In genomic region chrX:101206471-101206870, GRCh38 we compare ENCODE assay signal across 9 cellular contexts. TPM values are rescaled to one million over a fixed set of nuclear protein-coding genes. Genes with fewer than 3 reads are reported as not detected.
DNase-seq lines count a peak whose midpoint lies in the region; ATAC-seq, FAIRE-seq and TF ChIP-seq lines count a peak whose summit lies in the region.
"Had no signal": no experiment of that assay in that cellular context is flagged by ENCODE, and none has a peak within 500 bp of the region (broad histone marks: within the 10 kb centered on the region; RNA-seq: fewer than 3 reads in every experiment).

No MANE protein-coding gene starts in this region.

- no peak overlapping the region for H3K27ac Mint-ChIP-seq in neural crest cell (ENCODE audit: unreplicated experiment)
- H3K27ac Mint-ChIP-seq: stimulated activated naive CD8-positive, alpha-beta T cell treated with anti-CD3 and anti-CD28 coated beads, Interleukin-15, Interleukin-2, amounts not matched to agents 100 ng/mL and 50 ng/mL, for 24 hours had no signal

- FAIRE-seq in K562 (lab: Jason Lieb, UNC), result no peak

- CTCF ChIA-PET in AG04449 (lab: Yijun Ruan, JAX) (interaction anchor here (1.0 to 2.8 kb wide), 4 partner anchors 9 to 320 kb away, joined by 3 to 8 read pairs (median 4); no protein-coding TSS in a partner anchor), K562 (lab: Yijun Ruan, JAX; ENCODE audit: low intra/inter-chr PET ratio) (interaction anchor here (1.2 to 1.5 kb wide), 2 partner anchors 311 to 437 kb away, joined by 4 to 7 read pairs; no protein-coding TSS in a partner anchor)

- ATAC-seq in HG02571 (IDR thresholded peaks at IDR 0.05; ENCODE audit: unreplicated experiment), result peak; percentile 60
- peak; percentile 94 for ATAC-seq in K562
- no peak for ATAC-seq in HG02840 (IDR thresholded peaks at IDR 0.05; ENCODE audit: low FRiP score, unreplicated experiment)

- TF ChIP-seq POLR2A in K562 (conservative IDR thresholded peaks at IDR 0.05), result no peak

- no peaks in the 10 kb centered on the region for H3K4me1 ChIP-seq in K562 (replicated peaks in 1 of 2; ENCODE audit: control insufficient read depth in 2 of 2, insufficient read depth in 2 of 2, low read length in 2 of 2)

- DNase-seq in AG04449 (ENCODE audit: low read depth, low spot score) (no peak), GM10266 (ENCODE audit: extremely low spot score) (peak; percentile 12), NCI-H146 treated with DMSO at 0.1 percent for 48 hours (lab: John Stamatoyannopoulos, UW; ENCODE audit: unreplicated experiment) (peak; percentile 13), K562 (ENCODE audit: extremely low read depth in 1 of 4, low spot score in 3 of 4) (peak; percentile 19 to 51 (median 32)), neural crest cell (ENCODE audit: low read depth, low spot score) (no peak), mucosa of gallbladder (ENCODE audit: low spot score) (no peak)

- TF ChIP-seq CTCF in AG04449 (IDR thresholded peaks at IDR 0.05; ENCODE audit: insufficient read depth, low read length, missing control alignments) (peak; percentile 41), GM10266 (IDR thresholded peaks at IDR 0.05; ENCODE audit: control insufficient read depth, insufficient read depth, low read depth, missing control alignments) (peak; percentile 41), K562 (IDR thresholded peaks at IDR 0.05 in 2 of 3, conservative IDR thresholded peaks at IDR 0.05 in 1 of 3; ENCODE audit: insufficient read depth in 2 of 3, low read depth in 1 of 3, low read length in 3 of 3) (peak; percentile 48 to 79 (median 64); a peak in 5 of 6 replicates), neural crest cell (conservative IDR thresholded peaks at IDR 0.05) (peak; percentile 60)

- no peaks in the 10 kb centered on the region for H3K9me3 ChIP-seq in K562 (replicated peaks; ENCODE audit: control insufficient read depth, insufficient read depth, low read depth, low read length)

- no peaks in the 10 kb centered on the region for H3K79me2 ChIP-seq in K562 (ENCODE audit: control insufficient read depth, insufficient read depth, low read length)

- no peaks in the 10 kb centered on the region for H3K36me3 ChIP-seq in K562 (ENCODE audit: control insufficient read depth, insufficient read depth, low read length)

- peaks cover 13% of the 10 kb centered on the region for H3K4me1 Mint-ChIP-seq in neural crest cell

- H3K27ac ChIP-seq in K562 (ENCODE audit: extremely low read depth, low read depth, low read length), result no peak overlapping the region

- no peak overlapping the region for H3K9ac ChIP-seq in K562 (ENCODE audit: insufficient read depth in 1 of 2, low read depth in 2 of 2, low read length in 2 of 2)

- H3K36me3 Mint-ChIP-seq in neural crest cell (ENCODE audit: low read depth), result no peaks in the 10 kb centered on the region

- no peak overlapping the region for H3K4me3 ChIP-seq in AG04449 (ENCODE audit: low read depth, low read length)
- no peak overlapping the region for H3K4me3 ChIP-seq in K562

- H3K27me3 Mint-ChIP-seq in neural crest cell (ENCODE audit: low read depth), result no peaks in the 10 kb centered on the region
- H3K27me3 Mint-ChIP-seq: stimulated activated naive CD8-positive, alpha-beta T cell treated with anti-CD3 and anti-CD28 coated beads, Interleukin-15, Interleukin-2, amounts not matched to agents 100 ng/mL and 50 ng/mL, for 24 hours had no signal

- H2AFZ ChIP-seq in K562 (ENCODE audit: low read depth, low read length), result no peak overlapping the region

- TF ChIP-seq EP300 in K562 (IDR thresholded peaks at IDR 0.05; ENCODE audit: low read length), result no peak

- no peak overlapping the region for H3K4me3 Mint-ChIP-seq in neural crest cell
- H3K4me3 Mint-ChIP-seq: stimulated activated naive CD8-positive, alpha-beta T cell treated with anti-CD3 and anti-CD28 coated beads, Interleukin-15, Interleukin-2, amounts not matched to agents 100 ng/mL and 50 ng/mL, for 24 hours had no signal

- H3K27me3 ChIP-seq in K562 (ENCODE audit: control insufficient read depth in 2 of 2, insufficient read depth in 2 of 2, low read length in 2 of 2), result no peaks in the 10 kb centered on the region

- H4K20me1 ChIP-seq in K562 (replicated peaks; ENCODE audit: control insufficient read depth, insufficient read depth, low read length), result no peaks in the 10 kb centered on the region; the same call in 1 of the 2 replicates

- intact Hi-C loops in K562 (cut with micrococcal nuclease), result loop anchor here (1.0 kb wide), 2 partner anchors 311 to 521 kb away; no protein-coding TSS in a partner anchor

- no peaks in the 10 kb centered on the region for H3K9me3 Mint-ChIP-seq in neural crest cell
- H3K9me3 Mint-ChIP-seq: stimulated activated naive CD8-positive, alpha-beta T cell treated with anti-CD3 and anti-CD28 coated beads, Interleukin-15, Interleukin-2, amounts not matched to agents 100 ng/mL and 50 ng/mL, for 24 hours had no signal

- no peak overlapping the region for H3K4me2 ChIP-seq in K562 (ENCODE audit: insufficient read depth, low read length)

- WGBS in K562 (ENCODE audit: insufficient coverage, low coverage, missing lambda C conversion rate), result 0% methylated on average over 3 of the region's 3 CpGs

- H3K9me1 ChIP-seq in K562 (ENCODE audit: control insufficient read depth, insufficient read depth, low read length), result no peaks in the 10 kb centered on the region

- POLR2A ChIA-PET in AG04449 (lab: Yijun Ruan, JAX), result no interaction called here
- POLR2A ChIA-PET in K562 (lab: Yijun Ruan, JAX), result no interaction called here

- in situ Hi-C loops in K562 (cut with MboI), result loop anchor here (10.0 kb wide), 1 partner anchor 312 kb away; no protein-coding TSS in a partner anchor

- BruUV-seq in K562 (replicated peaks; lab: Mats Ljungman, UMichigan), result no TSS peak

- peak; percentile 56 to 83 for TF ChIP-seq RAD21 in K562 (CRISPR knock-in tag; conservative IDR thresholded peaks at IDR 0.05 in 1 of 2, IDR thresholded peaks at IDR 0.05 in 1 of 2)

TF ChIP-seq in K562, 482 proteins besides CTCF, POLR2A, EP300 and RAD21 (continues in another document):
- peak; percentile 29; the same call in 1 of the 2 replicates for TF ChIP-seq CC2D1A (IDR thresholded peaks at IDR 0.05)
- peak; percentile 79 for TF ChIP-seq ZNF384 (IDR thresholded peaks at IDR 0.05; ENCODE audit: low read depth, low read length)
- TF ChIP-seq ZNF57 (CRISPR knock-in tag; IDR thresholded peaks at IDR 0.05), result no peak
- TF ChIP-seq E2F5 (CRISPR knock-in tag; IDR thresholded peaks at IDR 0.05), result no peak

RNA-seq across cellular contexts. Expression of gene DRP2, which starts 13.1 kb away (rescaled TPM):
- total RNA-seq in K562 (2011; cell fraction: chromatin; rRNA removed; ENCODE audit: low replicate concordance), result 0.56 and 0.58 TPM in 2 replicates
- total RNA-seq in K562 (2011; cell fraction: nucleolus; rRNA removed), result 0.26 and 0.33 TPM in 2 replicates
- total RNA-seq in K562 (2011; cell fraction: nucleoplasm; rRNA removed), result 0.44 and 0.76 TPM in 2 replicates
- total RNA-seq in K562 (2014; rRNA removed) (0.16 and 0.23 TPM in 2 replicates), K562 (2014; rRNA removed; fragmentation: Illumina TruSeq; extraction: Trizol) (0.13 and 0.15 TPM in 2 replicates), K562 (2015; rRNA removed; fragmentation: Illumina TruSeq; extraction: Trizol) (0.18 and 0.26 TPM in 2 replicates), K562 (2021) (0.09 and 0.25 TPM in 2 replicates), neural crest cell (2.4 and 2.9 TPM in 2 replicates), mucosa of gallbladder (0.29 TPM)
- polyA plus RNA-seq in K562 (2011; rRNA removed) (0.18 and 0.23 TPM in 2 replicates), K562 (2014; fragmentation: Illumina TruSeq; extraction: Trizol) (0.12 and 0.30 TPM in 2 replicates), K562 (2014; fragmentation: Nextera tagmentation; extraction: Ambion mirVana) (under 1 TPM; 0.01 to 0.06 TPM), K562 (2014; rRNA removed) (0.12 TPM in 2 replicates)
- 0.07 and 0.13 TPM in 2 replicates for polyA plus RNA-seq in K562 (2011; cell fraction: cytosol; rRNA removed)
- polyA plus RNA-seq in K562 (2011; cell fraction: nucleus; rRNA removed), result 0.94 and 1.1 TPM in 2 replicates
- 0.14 and 0.29 TPM in 2 replicates for polyA plus RNA-seq in K562 (2012)
- 0.14 and 0.18 TPM in 2 replicates for polyA minus RNA-seq in K562 (2011; rRNA and poly(A)+ RNA removed)
- not detected in 2 replicates for polyA minus RNA-seq in K562 (2011; cell fraction: cytosol; rRNA and poly(A)+ RNA removed)
- 0.40 and 0.44 TPM in 2 replicates for polyA minus RNA-seq in K562 (2011; cell fraction: nucleus; rRNA and poly(A)+ RNA removed)

Comparison
In these comparisons a context has a peak if more than half of its experiments do, and no peak if none do; other contexts are left out.
1. DNase-seq: peak in GM10266 (single experiment), NCI-H146 treated with DMSO at 0.1 percent for 48 hours (single experiment) and K562 (4 of 4); none in AG04449 (single experiment), neural crest cell (single experiment) and mucosa of gallbladder (single experiment).
2. Peak in every context shown above with its lines, with median percentiles within 50 percentile points of each other: CTCF ChIP-seq.